ENCODE assay signal across 11 cellular contexts in genomic region chr1:19123837-19124236, GRCh38.
DNase-seq lines count a peak whose midpoint lies in the region; ATAC-seq, FAIRE-seq and TF ChIP-seq lines count a peak whose summit lies in the region.
"Had no signal": no experiment of that assay in that cellular context is flagged by ENCODE, and none has a peak within 500 bp of the region (broad histone marks: within the 10 kb centered on the region; RNA-seq: fewer than 3 reads in every experiment).

No MANE protein-coding gene starts in this region.

- DNase-seq in Right ventricle myocardium inferior (ENCODE audit: missing footprints) (no peak), cardiac septum (ENCODE audit: low spot score) (no peak), fibroblast of the aortic adventitia (ENCODE audit: low read depth) (peak; percentile 10), stomach (no peak), RCC 7860 (ENCODE audit: low spot score) (no peak), body of pancreas (no peak)
- peak; percentile 4 for DNase-seq in activated CD4-positive, alpha-beta T cell treated with anti-CD3 and anti-CD28 coated beads, Interleukin-2, amount 50 U/mL, for 1 hour
- DNase-seq: NCI-H2171, occipital lobe, SJCRH30 had no signal

- TF ChIP-seq CTCF in fibroblast of the aortic adventitia (IDR thresholded peaks at IDR 0.05; ENCODE audit: insufficient read depth, low read length) (no peak), stomach (IDR thresholded peaks at IDR 0.05) (no peak), body of pancreas (IDR thresholded peaks at IDR 0.05) (no peak)

- no peak for TF ChIP-seq EP300 in stomach (IDR thresholded peaks at IDR 0.05)

- TF ChIP-seq POLR2A in stomach (IDR thresholded peaks at IDR 0.05) (no peak), body of pancreas (IDR thresholded peaks at IDR 0.05) (no peak)

- intact Hi-C loops in Right ventricle myocardium inferior (cut with DNase I), result no loop called here
- intact Hi-C loops in cardiac septum (cut with DNase I), result no loop called here
- intact Hi-C loops in stomach (cut with DNase I; ENCODE audit: low total_unique reads), result no loop called here
- intact Hi-C loops in body of pancreas (cut with DNase I), result no loop called here

- no peak overlapping the region for H3K4me3 ChIP-seq in fibroblast of the aortic adventitia (ENCODE audit: low read depth, low read length)
- no peak overlapping the region for H3K4me3 ChIP-seq in stomach
- H3K4me3 ChIP-seq in body of pancreas, result no peak overlapping the region
- H3K4me3 ChIP-seq: SJCRH30 had no signal

- peaks cover 96 to 100% (median 100%) of the 10 kb centered on the region in 4 donors for H3K36me3 ChIP-seq in stomach
- peaks cover 35 to 63% of the 10 kb centered on the region in 2 donors for H3K36me3 ChIP-seq in body of pancreas (replicated peaks in 1 of 2; ENCODE audit: insufficient read depth in 1 of 2, low read depth in 2 of 2)

- H3K27ac ChIP-seq in stomach, result peak overlapping the region; percentile 21 to 77 (median 75)
- H3K27ac ChIP-seq in body of pancreas, result no peak overlapping the region
- H3K27ac ChIP-seq: SJCRH30 had no signal

- H3K9me3 ChIP-seq in stomach (no peaks in the 10 kb centered on the region), body of pancreas (no peaks in the 10 kb centered on the region)
- H3K9me3 ChIP-seq: SJCRH30 had no signal

- WGBS in stomach, 5 donors, result 48 to 83% (median 65%) methylated on average over 1 of the region's 1 CpG
- WGBS in body of pancreas, 2 donors, result 87 to 88% methylated on average over 1 of the region's 1 CpG

- peak; percentile 61 for ATAC-seq in Right ventricle myocardium inferior
- ATAC-seq in HG03097 (IDR thresholded peaks at IDR 0.05; ENCODE audit: low FRiP score, unreplicated experiment), result no peak
- no peak for ATAC-seq in body of pancreas

- FAIRE-seq in RCC 7860 (lab: Jason Lieb, UNC), result no peak

- H3K4me1 ChIP-seq in stomach, result peaks cover 20 to 57% (median 31%) of the 10 kb centered on the region in 4 donors
- no peaks in the 10 kb centered on the region for H3K4me1 ChIP-seq in body of pancreas
- H3K4me1 ChIP-seq: SJCRH30 had no signal

- no peaks in the 10 kb centered on the region for H3K27me3 ChIP-seq in stomach
- H3K27me3 ChIP-seq in body of pancreas, result no peaks in the 10 kb centered on the region
- H3K27me3 ChIP-seq: SJCRH30 had no signal

Comparison
In these comparisons a context has a peak if more than half of its experiments do, and no peak if none do; other contexts are left out.
1. DNase-seq: peak in activated CD4-positive, alpha-beta T cell treated with anti-CD3 and anti-CD28 coated beads, Interleukin-2, amount 50 U/mL, for 1 hour (single experiment) and fibroblast of the aortic adventitia (single experiment); none in Right ventricle myocardium inferior (single experiment), cardiac septum (single experiment), stomach (single experiment), RCC 7860 (single experiment) and body of pancreas (0 of 4).
2. H3K27ac ChIP-seq: peak in stomach (5 of 5); none in body of pancreas (0 of 4).